Comparison of ENCODE assay signal across 8 cellular contexts in genomic region chr14:22829661-22830328, GRCh38. TPM values are rescaled to one million over a fixed set of nuclear protein-coding genes. Genes with fewer than 3 reads are reported as not detected.
DNase-seq lines count a peak whose midpoint lies in the region; ATAC-seq, FAIRE-seq and TF ChIP-seq lines count a peak whose summit lies in the region.

TSS of gene MRPL52 (plus strand) at chr14:22829887. CDS start at chr14:22829913, 26 bp downstream.

- H3K27me3 ChIP-seq in left ventricle myocardium inferior (ENCODE audit: low read depth) = no peaks in the 10 kb centered on the region

- TF ChIP-seq POLR2A in GM12892 (IDR thresholded peaks at IDR 0.05; ENCODE audit: low read depth, low read length) = peak; percentile 76

- peak within 1 kb of the TSS; percentile 89 for H3K27ac ChIP-seq in left ventricle myocardium inferior (replicated peaks)

- peaks cover 12% of the 10 kb centered on the region for H3K4me1 ChIP-seq in left ventricle myocardium inferior

- intact Hi-C loops in T-helper 1 cell treated with Interleukin-12 subunit alpha and Interleukin-12 subunit beta and Interleukin-4 antibody, amounts not matched to agents 30 ng/mL and 1 ng/mL, for 36 hours (cut with micrococcal nuclease) = loop anchor here (1.0 to 10.0 kb wide), 10 partner anchors 24 to 1095 kb away; partner anchors contain the start of genes DAD1, LRP10, OXA1L and PPP1R3E
- intact Hi-C loops in left ventricle myocardium inferior (cut with micrococcal nuclease) = no loop called here

- peaks cover 17% of the 10 kb centered on the region for H3K36me3 ChIP-seq in left ventricle myocardium inferior

- no peak for TF ChIP-seq CTCF in left ventricle myocardium inferior (IDR thresholded peaks at IDR 0.05; ENCODE audit: borderline replicate concordance)

- DNase-seq in GM12892 (ENCODE audit: insufficient read length) (peak; percentile 79), NCI-H146 (lab: John Stamatoyannopoulos, UW) (peak; percentile 89), amniotic epithelial cell (ENCODE audit: low read depth) (peak; percentile 83), left ventricle myocardium inferior (peak; percentile 89), pulmonary artery endothelial cell (ENCODE audit: low read depth, low spot score) (no peak), urothelium cell line (ENCODE audit: low spot score) (peak; percentile 88)

- H3K9me3 ChIP-seq in left ventricle myocardium inferior (replicated peaks) = no peaks in the 10 kb centered on the region

- ATAC-seq in HG02840 (IDR thresholded peaks at IDR 0.05; ENCODE audit: low FRiP score, unreplicated experiment) = peak; percentile 76

- peak within 1 kb of the TSS; percentile 98 for H3K4me3 ChIP-seq in left ventricle myocardium inferior

- peak; percentile 92 for FAIRE-seq in GM12892 (lab: Jason Lieb, UNC)
- no peak for FAIRE-seq in urothelium cell line (lab: Jason Lieb, UNC)

RNA-seq across cellular contexts. Expression of gene MRPL52, which starts in this region (rescaled TPM):
- 86.7 TPM for polyA plus RNA-seq in GM12892 (2012; ENCODE audit: missing spikeins)
- total RNA-seq in T-helper 1 cell treated with Interleukin-12 subunit alpha and Interleukin-12 subunit beta and Interleukin-4 antibody, amounts not matched to agents 30 ng/mL and 1 ng/mL, for 36 hours = 136 and 138 TPM in 2 replicates
- total RNA-seq in left ventricle myocardium inferior (110 TPM), pulmonary artery endothelial cell (55.0 and 71.7 TPM in 2 replicates)
